29 cellular contexts compared by ENCODE assay signal in genomic region chr1:8157765-8158164, GRCh38.
"Had no signal": no experiment of that assay in that cellular context is flagged by ENCODE, and none has a peak within 500 bp of the region (broad histone marks: within the 10 kb centered on the region; RNA-seq: fewer than 3 reads in every experiment).

No MANE protein-coding gene starts in this region.

- DNase-seq: activated CD4-positive, alpha-beta memory T cell treated with anti-CD3 and anti-CD28 coated beads for 36 hours; activated CD4-positive, alpha-beta T cell treated with anti-CD3 and anti-CD28 coated beads for 4 hours; activated CD4-positive, alpha-beta T cell treated with anti-CD3 and anti-CD28 coated beads, Interleukin-2, amount 50 U/mL, for 1 hour; activated CD4-positive, CD25-positive, alpha-beta regulatory T cell treated with anti-CD3 and anti-CD28 coated beads, Interleukin-2, amount 50 U/mL, for 72 hours; activated CD8-positive, alpha-beta memory T cell treated with anti-CD3 and anti-CD28 coated beads, Interleukin-2, amount 50 U/mL, for 4 hours; activated gamma-delta T cell treated with Interleukin-2 at 50 U/mL for 16 hours; activated naive CD4-positive, alpha-beta T cell treated with anti-CD3 and anti-CD28 coated beads for 36 hours; activated T-cell treated with anti-CD3 and anti-CD28 coated beads for 4 hours; activated T-cell treated with anti-CD3 and anti-CD28 coated beads, Interleukin-2, amount 50 U/mL, for 4 hours; adrenal gland; body of pancreas; Kasumi-1; KG1; MG63; NCI-H1048; NCI-H1105 treated with DMSO at 0.1 percent for 48 hours; NCI-H1436; NCI-H1694; NCI-H2029; NCI-H345; NCI-H524 treated with DMSO at 0.1 percent for 48 hours; PC-3; SHP77; SJCRH30; T1000 had no signal

- H3K27me3 ChIP-seq: adrenal gland, body of pancreas, breast epithelium, MG63, SJCRH30 had no signal

- H3K4me3 ChIP-seq: adrenal gland, body of pancreas, breast epithelium, MG63, SJCRH30, SK-N-MC had no signal

- H3K27ac ChIP-seq: adrenal gland, body of pancreas, breast epithelium, SJCRH30, SK-N-MC had no signal

- ATAC-seq: activated naive CD4-positive, alpha-beta T cell treated with anti-CD3 and anti-CD28 coated beads, Interleukin-2, amount 50 U/mL, for 72 hours; activated T-cell treated with anti-CD3 and anti-CD28 coated beads, Interleukin-2, amount 50 U/mL, for 4 hours; body of pancreas; PC-3 had no signal

- H3K4me3 Mint-ChIP-seq: activated CD4-positive, alpha-beta memory T cell treated with anti-CD3 and anti-CD28 coated beads for 36 hours; activated naive CD4-positive, alpha-beta T cell treated with anti-CD3 and anti-CD28 coated beads for 36 hours; activated T-cell treated with anti-CD3 and anti-CD28 coated beads, Interleukin-2, amount 50 U/mL, for 4 hours; activated T-helper 1 cell treated with anti-CD3 and anti-CD28 coated beads, Interleukin-12 subunit alpha, Interleukin-12 subunit beta, Interleukin-2, Interleukin-4 antibody, amounts not matched to agents 30 ng/mL and 10 ng/mL and 1 ng/mL, durations not matched to agents 14 hours and 24 hours and 36 hours had no signal

- H3K9me3 ChIP-seq: adrenal gland, body of pancreas, breast epithelium, MG63 had no signal

- H3K4me1 ChIP-seq: adrenal gland, breast epithelium had no signal

- H3K9me3 Mint-ChIP-seq: activated T-cell treated with anti-CD3 and anti-CD28 coated beads, Interleukin-2, amount 50 U/mL, for 4 hours had no signal

- H3K36me3 ChIP-seq: adrenal gland, breast epithelium, MG63, SJCRH30 had no signal

- H3K27me3 Mint-ChIP-seq: activated CD4-positive, alpha-beta memory T cell treated with anti-CD3 and anti-CD28 coated beads for 36 hours had no signal

- H3K27ac Mint-ChIP-seq: activated CD4-positive, alpha-beta memory T cell treated with anti-CD3 and anti-CD28 coated beads for 36 hours; activated naive CD4-positive, alpha-beta T cell treated with anti-CD3 and anti-CD28 coated beads for 36 hours; activated naive CD4-positive, alpha-beta T cell treated with anti-CD3 and anti-CD28 coated beads, Interleukin-2, amount 50 U/mL, for 72 hours; activated T-helper 1 cell treated with anti-CD3 and anti-CD28 coated beads, Interleukin-12 subunit alpha, Interleukin-12 subunit beta, Interleukin-2, Interleukin-4 antibody, amounts not matched to agents 30 ng/mL and 10 ng/mL and 1 ng/mL, durations not matched to agents 14 hours and 24 hours and 36 hours had no signal
